ENCODE assay signal across 21 cellular contexts in genomic region chr16:17434006-17434405, GRCh38. TPM values are rescaled to one million over a fixed set of nuclear protein-coding genes. Genes with fewer than 3 reads are reported as not detected.
DNase-seq lines count a peak whose midpoint lies in the region; ATAC-seq and TF ChIP-seq lines count a peak whose summit lies in the region.
"Had no signal": no experiment of that assay in that cellular context is flagged by ENCODE, and none has a peak within 500 bp of the region (broad histone marks: within the 10 kb centered on the region; RNA-seq: fewer than 3 reads in every experiment).

No MANE protein-coding gene starts in this region.

- H3K36me3 ChIP-seq in DOHH2 (ENCODE audit: control insufficient read depth, low read length) = peaks cover 3% of the 10 kb centered on the region; the same call in 1 of the 2 replicates
- no peaks in the 10 kb centered on the region for H3K36me3 ChIP-seq in WERI-Rb-1
- no peaks in the 10 kb centered on the region for H3K36me3 ChIP-seq in heart left ventricle
- no peaks in the 10 kb centered on the region for H3K36me3 ChIP-seq in neural progenitor cell

- no peaks in the 10 kb centered on the region for H3K9me2 ChIP-seq in DOHH2 (replicated peaks; ENCODE audit: control insufficient read depth, low read length)

- H3K27me3 Mint-ChIP-seq in neural progenitor cell (ENCODE audit: insufficient read depth, low read depth) = peaks cover 4% of the 10 kb centered on the region
- H3K27me3 Mint-ChIP-seq: activated CD4-positive, alpha-beta T cell treated with anti-CD3 and anti-CD28 coated beads for 36 hours; activated naive CD8-positive, alpha-beta T cell treated with anti-CD3 and anti-CD28 coated beads, Interleukin-2, amount 10 ng/mL, durations not matched to agents 7 days and 5 days; dendritic cell treated with granulocyte-macrophage colony-stimulating factor and Interleukin-4, amounts not matched to agents 40 ng/mL and 50 ng/mL, for 4 days had no signal

- H3K4me2 ChIP-seq in DOHH2 (ENCODE audit: low read length) (peak overlapping the region; percentile 90), neural progenitor cell (peak overlapping the region; percentile 50)

- H3K4me1 Mint-ChIP-seq in neural progenitor cell = peaks cover 15% of the 10 kb centered on the region

- H3K27me3 ChIP-seq in DOHH2 (ENCODE audit: control insufficient read depth, low read length) (no peaks in the 10 kb centered on the region), WERI-Rb-1 (ENCODE audit: insufficient read depth, low read depth, severe bottlenecking) (no peaks in the 10 kb centered on the region), heart left ventricle (no peaks in the 10 kb centered on the region), neural progenitor cell (no peaks in the 10 kb centered on the region)

- H3K4me1 ChIP-seq in DOHH2 (ENCODE audit: control insufficient read depth, low read length) (peaks cover 74% of the 10 kb centered on the region), heart left ventricle (peaks cover 0 to 32% (median 0%) of the 10 kb centered on the region in 12 donors), neural progenitor cell (peaks cover 20% of the 10 kb centered on the region)

- ATAC-seq in heart left ventricle (peak; percentile 68 to 91 (median 83)), GM21723 (IDR thresholded peaks at IDR 0.05; ENCODE audit: unreplicated experiment) (no peak), HG02610 (IDR thresholded peaks at IDR 0.05; ENCODE audit: unreplicated experiment) (no peak), HG03196 (IDR thresholded peaks at IDR 0.05; ENCODE audit: unreplicated experiment) (no peak)
- ATAC-seq: activated CD4-positive, alpha-beta T cell treated with anti-CD3 and anti-CD28 coated beads for 36 hours; HCT116; left colon had no signal

- WGBS in heart left ventricle, 4 donors = 47 to 68% (median 56%) methylated on average over 4 of the region's 4 CpGs

- DNase-seq in WERI-Rb-1 = peak; percentile 55
- peak in 3 of 5 donors; percentile 15 to 56 (median 26) for DNase-seq in heart left ventricle
- no peak for DNase-seq in neural progenitor cell (ENCODE audit: low spot score)
- no peak for DNase-seq in NCI-H1048 (lab: John Stamatoyannopoulos, UW)
- DNase-seq: ACHN; activated CD4-positive, alpha-beta T cell treated with anti-CD3 and anti-CD28 coated beads for 36 hours; activated naive CD8-positive, alpha-beta T cell treated with anti-CD3 and anti-CD28 coated beads, Interleukin-2, amount 10 ng/mL, durations not matched to agents 7 days and 5 days; C1 segment of cervical spinal cord; Kasumi-1; left colon; NCI-H1092; NCI-H2029; NCI-H446 treated with DMSO at 0.1 percent for 48 hours; stimulated activated CD4-positive, alpha-beta T cell treated with anti-CD3 and anti-CD28 coated beads, Interleukin-15, amount 100 ng/mL, for 24 hours had no signal

- H3K27ac Mint-ChIP-seq in neural progenitor cell = no peak overlapping the region
- H3K27ac Mint-ChIP-seq: activated CD4-positive, alpha-beta T cell treated with anti-CD3 and anti-CD28 coated beads for 36 hours; activated naive CD8-positive, alpha-beta T cell treated with anti-CD3 and anti-CD28 coated beads, Interleukin-2, amount 10 ng/mL, durations not matched to agents 7 days and 5 days; activated T-helper 1 cell treated with anti-CD3 and anti-CD28 coated beads, Interleukin-12 subunit alpha, Interleukin-12 subunit beta, Interleukin-2, Interleukin-4 antibody, amounts not matched to agents 30 ng/mL and 10 ng/mL and 1 ng/mL, durations not matched to agents 14 hours and 24 hours and 36 hours had no signal

- no peak overlapping the region for H3K4me3 Mint-ChIP-seq in neural progenitor cell
- H3K4me3 Mint-ChIP-seq: activated CD4-positive, alpha-beta T cell treated with anti-CD3 and anti-CD28 coated beads for 36 hours; activated naive CD8-positive, alpha-beta T cell treated with anti-CD3 and anti-CD28 coated beads, Interleukin-2, amount 10 ng/mL, durations not matched to agents 7 days and 5 days; activated T-helper 1 cell treated with anti-CD3 and anti-CD28 coated beads, Interleukin-12 subunit alpha, Interleukin-12 subunit beta, Interleukin-2, Interleukin-4 antibody, amounts not matched to agents 30 ng/mL and 10 ng/mL and 1 ng/mL, durations not matched to agents 14 hours and 24 hours and 36 hours; dendritic cell treated with granulocyte-macrophage colony-stimulating factor and Interleukin-4, amounts not matched to agents 40 ng/mL and 50 ng/mL, for 4 days had no signal

- intact Hi-C loops in heart left ventricle (cut with DNase I) = loop anchor here in 1 of 10 donors (10.0 kb wide), 1 partner anchor 119 kb away; no protein-coding TSS in a partner anchor

- H3K4me3 ChIP-seq in DOHH2 (ENCODE audit: low read length) (peak overlapping the region; percentile 2; the same call in 1 of the 2 replicates), WERI-Rb-1 (ENCODE audit: low read depth, low read length) (no peak overlapping the region; the same call in 1 of the 2 replicates), heart left ventricle (no peak overlapping the region), neural progenitor cell (no peak overlapping the region)

- H3K9ac ChIP-seq in neural progenitor cell = no peak overlapping the region

- no peak overlapping the region for H2AFZ ChIP-seq in neural progenitor cell (replicated peaks)

- peaks cover 3% of the 10 kb centered on the region for H3K9me3 Mint-ChIP-seq in neural progenitor cell
- H3K9me3 Mint-ChIP-seq: activated T-helper 1 cell treated with anti-CD3 and anti-CD28 coated beads, Interleukin-12 subunit alpha, Interleukin-12 subunit beta, Interleukin-2, Interleukin-4 antibody, amounts not matched to agents 30 ng/mL and 10 ng/mL and 1 ng/mL, durations not matched to agents 14 hours and 24 hours and 36 hours; dendritic cell treated with granulocyte-macrophage colony-stimulating factor and Interleukin-4, amounts not matched to agents 40 ng/mL and 50 ng/mL, for 4 days had no signal

- no peaks in the 10 kb centered on the region for H4K20me1 ChIP-seq in DOHH2 (ENCODE audit: control insufficient read depth, insufficient read depth, low read depth, low read length)
- peaks cover 18% of the 10 kb centered on the region for H4K20me1 ChIP-seq in neural progenitor cell (ENCODE audit: low read depth)

- H3K9me3 ChIP-seq in DOHH2 (ENCODE audit: control insufficient read depth, insufficient read depth, low read length) (no peaks in the 10 kb centered on the region), WERI-Rb-1 (ENCODE audit: severe bottlenecking) (no peaks in the 10 kb centered on the region), heart left ventricle (no peaks in the 10 kb centered on the region), neural progenitor cell (ENCODE audit: low read depth) (no peaks in the 10 kb centered on the region)

- peaks cover 2% of the 10 kb centered on the region for H3K36me3 Mint-ChIP-seq in neural progenitor cell

- peak overlapping the region; percentile 83 for H3K27ac ChIP-seq in DOHH2 (ENCODE audit: low read depth, low read length)
- no peak overlapping the region for H3K27ac ChIP-seq in WERI-Rb-1
- H3K27ac ChIP-seq in heart left ventricle = peak overlapping the region in 1 of 12 donors; percentile 75
- no peak overlapping the region for H3K27ac ChIP-seq in neural progenitor cell

- peaks cover 20% of the 10 kb centered on the region for H3F3A ChIP-seq in DOHH2 (ENCODE audit: control insufficient read depth, insufficient read depth)
- peaks cover 28% of the 10 kb centered on the region for H3F3A ChIP-seq in neural progenitor cell (ENCODE audit: low read depth)

- no peak for TF ChIP-seq CTCF in DOHH2 (IDR thresholded peaks at IDR 0.05; ENCODE audit: low read depth, low read length, poor library complexity, severe bottlenecking)
- no peak for TF ChIP-seq CTCF in WERI-Rb-1 (IDR thresholded peaks at IDR 0.05; ENCODE audit: low read depth, low read length)
- no peak for TF ChIP-seq CTCF in heart left ventricle (IDR thresholded peaks at IDR 0.05)
- TF ChIP-seq CTCF in neural progenitor cell (IDR thresholded peaks at IDR 0.05) = no peak

- TF ChIP-seq POLR2A in heart left ventricle (IDR thresholded peaks at IDR 0.05) = no peak

- H3K79me2 ChIP-seq in DOHH2 (ENCODE audit: control insufficient read depth, low read length) (peaks cover 73% of the 10 kb centered on the region), neural progenitor cell (ENCODE audit: low read depth) (no peaks in the 10 kb centered on the region)

RNA-seq across cellular contexts. Expression of gene XYLT1, which starts 36.8 kb away (rescaled TPM):
- 1 to 10 TPM; 1.1 to 5.0 (median 2.4) TPM for total RNA-seq in heart left ventricle
- polyA plus RNA-seq in heart left ventricle = 10 to 100 TPM in 1 of 2 donors, under 1 TPM in 1; 0.46 to 12.3 TPM
- total RNA-seq in neural progenitor cell (ENCODE audit: low replicate concordance) = 5.9 and 8.2 TPM in 2 replicates

Comparison
In these comparisons a context has a peak if more than half of its experiments do, and no peak if none do; other contexts are left out.
1. DNase-seq: peak in WERI-Rb-1 (single experiment) and heart left ventricle (3 of 5); none in neural progenitor cell (single experiment) and NCI-H1048 (single experiment).
2. ATAC-seq: peak in heart left ventricle (4 of 4); none in GM21723 (single experiment), HG02610 (single experiment) and HG03196 (single experiment).